In genomic region chr11:56841210-56841810, GRCh38 we compare ENCODE assay signal across 8 cellular contexts.
DNase-seq lines count a peak whose midpoint lies in the region; ATAC-seq, FAIRE-seq and TF ChIP-seq lines count a peak whose summit lies in the region.

No MANE protein-coding gene starts in this region.

- TF ChIP-seq CTCF in BE2C (IDR thresholded peaks at IDR 0.05; ENCODE audit: low read depth, low read length) (peak; percentile 68), thoracic aorta (IDR thresholded peaks at IDR 0.05) (peak; percentile 60)

- H3K36me3 ChIP-seq in BE2C = no peaks in the 10 kb centered on the region
- H3K36me3 ChIP-seq in thoracic aorta = no peaks in the 10 kb centered on the region

- DNase-seq in BE2C = peak; percentile 34
- DNase-seq in GM12891 (ENCODE audit: insufficient read length, low spot score) = peak; percentile 8
- peak; percentile 81 for DNase-seq in HT-29 (ENCODE audit: low spot score)
- DNase-seq in OCI-M1 (lab: John Stamatoyannopoulos, UW) = peak; percentile 78
- peak; percentile 35 for DNase-seq in cerebellar cortex (ENCODE audit: low spot score)
- DNase-seq in kidney glomerular epithelial cell (lab: John Stamatoyannopoulos, UW) = peak; percentile 78
- no peak for DNase-seq in thoracic aorta (ENCODE audit: low spot score)
- no peak for DNase-seq in NCI-H1048 (lab: John Stamatoyannopoulos, UW)

- H3K4me1 ChIP-seq in BE2C (no peaks in the 10 kb centered on the region), thoracic aorta (ENCODE audit: control insufficient read depth in 1 of 2, low read depth in 2 of 2) (no peaks in the 10 kb centered on the region)

- H3K27me3 ChIP-seq in BE2C (no peaks in the 10 kb centered on the region), thoracic aorta (replicated peaks; ENCODE audit: insufficient read depth) (no peaks in the 10 kb centered on the region)

- H3K27ac ChIP-seq in thoracic aorta = no peak overlapping the region

- TF ChIP-seq POLR2A in GM12891 (IDR thresholded peaks at IDR 0.05; ENCODE audit: low read depth, low read length) = no peak

- H3K9me3 ChIP-seq in BE2C = no peaks in the 10 kb centered on the region
- no peaks in the 10 kb centered on the region for H3K9me3 ChIP-seq in thoracic aorta

- FAIRE-seq in GM12891 (lab: Jason Lieb, UNC) = peak; percentile 66

- no peak overlapping the region for H3K4me3 ChIP-seq in BE2C (ENCODE audit: low read depth, low read length)
- H3K4me3 ChIP-seq in thoracic aorta = no peak overlapping the region

- ATAC-seq in thoracic aorta (ENCODE audit: insufficient number of reproducible peaks, low FRiP score, low read depth) = no peak

TF ChIP-seq in GM12891, 5 proteins besides CTCF, POLR2A, EP300 and RAD21:
- no peak for TF ChIP-seq POLR2AphosphoS5 (IDR thresholded peaks at IDR 0.05; ENCODE audit: low read depth, low read length)
- no peak for TF ChIP-seq SPI1 (IDR thresholded peaks at IDR 0.05; ENCODE audit: low read depth, low read length)

Comparison
In these comparisons a context has a peak if more than half of its experiments do, and no peak if none do; other contexts are left out.
1. DNase-seq: peak in BE2C (single experiment), GM12891 (single experiment), HT-29 (single experiment), OCI-M1 (single experiment), cerebellar cortex (single experiment) and kidney glomerular epithelial cell (single experiment); none in thoracic aorta (single experiment) and NCI-H1048 (single experiment).